17 cellular contexts compared by ENCODE assay signal in genomic region chr12:53720946-53721345, GRCh38. TPM values are rescaled to one million over a fixed set of nuclear protein-coding genes. Genes with fewer than 3 reads are reported as not detected.
DNase-seq lines count a peak whose midpoint lies in the region; ATAC-seq and TF ChIP-seq lines count a peak whose summit lies in the region.
"Had no signal": no experiment of that assay in that cellular context is flagged by ENCODE, and none has a peak within 500 bp of the region (broad histone marks: within the 10 kb centered on the region; RNA-seq: fewer than 3 reads in every experiment).

No MANE protein-coding gene starts in this region.

- H3K4me1 Mint-ChIP-seq in T-helper 17 cell, result peaks cover 2% of the 10 kb centered on the region
- no peaks in the 10 kb centered on the region for H3K4me1 Mint-ChIP-seq in neural crest cell
- H3K4me1 Mint-ChIP-seq: B cell had no signal

- ATAC-seq in T-helper 17 cell (no peak), GM18519 (IDR thresholded peaks at IDR 0.05; ENCODE audit: low FRiP score, unreplicated experiment) (no peak), HG03159 (IDR thresholded peaks at IDR 0.05; ENCODE audit: unreplicated experiment) (no peak)
- ATAC-seq: A549; CD8-positive, alpha-beta T cell; GM12878 had no signal

- no peaks in the 10 kb centered on the region for H3K9me3 Mint-ChIP-seq in neural crest cell
- H3K9me3 Mint-ChIP-seq: CD4-positive, alpha-beta T cell; CD8-positive, alpha-beta T cell had no signal

- H3K9me3 ChIP-seq in T-helper 17 cell (ENCODE audit: control insufficient read depth, low read length, poor library complexity, severe bottlenecking), result no peaks in the 10 kb centered on the region
- H3K9me3 ChIP-seq: A549; BLaER1 treated with 17β-estradiol and CSF1 and Interleukin-3, amounts not matched to agents 10 nM and 100 nM; Caco-2 had no signal

- H3K4me3 ChIP-seq in fibroblast of the aortic adventitia (ENCODE audit: low read depth, low read length), result no peak overlapping the region
- H3K4me3 ChIP-seq: A549; BLaER1 treated with 17β-estradiol and CSF1 and Interleukin-3, amounts not matched to agents 10 nM and 100 nM; GM12878 had no signal

- H3K36me3 Mint-ChIP-seq in T-helper 17 cell (ENCODE audit: low read depth), result peaks cover 25% of the 10 kb centered on the region
- H3K36me3 Mint-ChIP-seq in neural crest cell (ENCODE audit: low read depth), result no peaks in the 10 kb centered on the region

- no peak for TF ChIP-seq CTCF in fibroblast of the aortic adventitia (IDR thresholded peaks at IDR 0.05; ENCODE audit: insufficient read depth, low read length)
- TF ChIP-seq CTCF in neural crest cell (conservative IDR thresholded peaks at IDR 0.05), result no peak

- H3K27me3 Mint-ChIP-seq in T-helper 17 cell, result no peaks in the 10 kb centered on the region
- no peaks in the 10 kb centered on the region for H3K27me3 Mint-ChIP-seq in neural crest cell (ENCODE audit: low read depth)
- H3K27me3 Mint-ChIP-seq: B cell; CD4-positive, alpha-beta T cell had no signal

- peak overlapping the region; percentile 45 for H3K27ac Mint-ChIP-seq in T-helper 17 cell
- H3K27ac Mint-ChIP-seq in neural crest cell (ENCODE audit: unreplicated experiment), result peak overlapping the region; percentile 5
- H3K27ac Mint-ChIP-seq: B cell; CD4-positive, alpha-beta T cell; CD8-positive, alpha-beta T cell had no signal

- no peak overlapping the region for H3K4me3 Mint-ChIP-seq in T-helper 17 cell
- no peak overlapping the region for H3K4me3 Mint-ChIP-seq in neural crest cell
- H3K4me3 Mint-ChIP-seq: B cell; CD4-positive, alpha-beta T cell; CD8-positive, alpha-beta T cell had no signal

- DNase-seq in T-helper 17 cell (no peak), fibroblast of the aortic adventitia (ENCODE audit: low read depth) (peak; percentile 62), neural crest cell (ENCODE audit: low read depth, low spot score) (no peak), GDM1 (lab: John Stamatoyannopoulos, UW) (no peak)
- DNase-seq: AML-193; Caco-2; Calu3; CD4-positive, alpha-beta T cell; CD8-positive, alpha-beta T cell; DMS79 treated with DMSO at 0.1 percent for 48 hours had no signal

RNA-seq across cellular contexts. Expression of gene CALCOCO1, which starts 6.3 kb away (rescaled TPM):
- total RNA-seq in T-helper 17 cell, result 100 to 1,000 TPM; 108 to 134 TPM
- total RNA-seq in fibroblast of the aortic adventitia (ENCODE audit: low replicate concordance), result 96.2 and 234 TPM in 2 replicates
- total RNA-seq in neural crest cell, result 32.0 and 34.0 TPM in 2 replicates

RNA-seq across cellular contexts. Expression of gene CISTR, which starts 30.8 kb away (rescaled TPM):
- total RNA-seq in T-helper 17 cell, result not detected
- total RNA-seq in fibroblast of the aortic adventitia (ENCODE audit: low replicate concordance), result not detected in 2 replicates
- 0.61 TPM in 1 of 2 replicates, not detected in the other for total RNA-seq in neural crest cell
- total RNA-seq: A172; B cell; Caco-2; Calu3; CD4-positive, alpha-beta T cell; CD8-positive, alpha-beta T cell; GM12878 had no signal

RNA-seq across cellular contexts. Expression of gene ATP5MC2, which starts 45.1 kb away (rescaled TPM):
- total RNA-seq in T-helper 17 cell, result 100 to 1,000 TPM; 211 to 232 TPM
- 45.2 and 147 TPM in 2 replicates for total RNA-seq in fibroblast of the aortic adventitia (ENCODE audit: low replicate concordance)
- 596 and 603 TPM in 2 replicates for total RNA-seq in neural crest cell
